27 cellular contexts compared by ENCODE assay signal in the genomic region with DNA sequence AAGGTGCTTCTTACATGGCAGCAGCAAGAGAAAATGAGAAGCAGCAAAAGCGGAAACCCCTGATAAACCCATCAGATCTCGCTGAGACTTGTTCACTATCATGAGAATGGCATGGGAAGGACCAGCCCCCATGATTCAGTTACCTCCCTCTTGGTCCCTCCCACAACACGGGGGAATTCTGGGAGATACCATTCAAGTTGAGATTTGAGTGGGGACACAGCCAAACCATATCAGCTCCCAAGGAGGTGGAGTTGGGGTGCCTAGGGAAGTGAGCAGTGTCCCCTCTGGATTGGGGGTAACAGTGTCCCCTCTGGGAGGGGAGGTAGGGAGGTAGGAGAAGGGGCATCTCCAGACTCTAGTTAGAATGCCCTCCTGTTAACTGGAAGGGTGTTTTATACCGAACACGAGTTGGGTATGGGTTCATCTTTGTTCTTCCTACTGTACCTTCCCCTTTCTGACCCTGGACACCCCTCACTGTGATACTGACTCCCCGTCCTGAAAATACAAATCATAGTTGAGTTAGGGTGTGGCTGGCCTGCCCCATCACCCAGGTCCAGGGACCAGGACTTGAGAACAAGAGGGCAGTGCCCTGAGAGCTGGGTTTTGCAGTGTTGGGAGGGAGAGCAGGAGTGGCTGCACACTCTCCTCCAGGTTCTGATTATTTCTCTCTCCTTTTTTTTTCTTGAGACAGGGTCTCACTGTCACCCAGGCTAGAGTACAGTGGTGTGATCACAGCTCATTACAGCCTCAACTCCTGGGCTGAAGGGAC.
"Had no signal": no experiment of that assay in that cellular context is flagged by ENCODE, and none has a peak within 500 bp of the region (broad histone marks: within the 10 kb centered on the region; RNA-seq: fewer than 3 reads in every experiment).

No MANE protein-coding gene starts in this region.

- H3K36me3 ChIP-seq: colonic mucosa, gastrocnemius medialis, neutrophil, ovary, prostate gland, sigmoid colon, upper lobe of left lung had no signal

- H3K4me1 ChIP-seq: colonic mucosa, gastrocnemius medialis, prostate gland, sigmoid colon, upper lobe of left lung had no signal

- ATAC-seq: activated CD4-positive, alpha-beta T cell treated with anti-CD3 and anti-CD28 coated beads for 36 hours; activated naive CD4-positive, alpha-beta T cell treated with anti-CD3 and anti-CD28 coated beads, Interleukin-2, amount 50 U/mL, for 72 hours; gastrocnemius medialis; left cardiac atrium; stimulated activated effector memory CD8-positive, alpha-beta T cell treated with anti-CD3 and anti-CD28 coated beads, Interleukin-12 subunit alpha, Interleukin-12 subunit beta, amount 100 ng/mL, for 72 hours had no signal

- H3K27me3 ChIP-seq: colonic mucosa, gastrocnemius medialis, ovary, sigmoid colon, upper lobe of left lung had no signal

- H3K27ac ChIP-seq: colonic mucosa, epithelial cell of prostate, gastrocnemius medialis, neutrophil, ovary, prostate gland, sigmoid colon, upper lobe of left lung had no signal

- H3K4me3 ChIP-seq: colonic mucosa, gastrocnemius medialis, ovary, prostate gland, sigmoid colon, upper lobe of left lung had no signal

- DNase-seq: activated B cell treated with CpG ODN at 0.5 μM for 24 hours; activated CD4-positive, alpha-beta T cell treated with anti-CD3 and anti-CD28 coated beads for 36 hours; activated CD4-positive, alpha-beta T cell treated with anti-CD3 and anti-CD28 coated beads, Interleukin-2, amount 50 U/mL, for 48 hours; activated naive CD4-positive, alpha-beta T cell; activated T-cell treated with anti-CD3 and anti-CD28 coated beads, Interleukin-2, amount 50 U/mL, for 48 hours; cerebellar nuclear complex; colonic mucosa; effector CD8-positive, alpha-beta T cell; gastrocnemius medialis; glutamatergic neuron; left cardiac atrium; naive B cell; nephron progenitor cell; ovary; retina; sigmoid colon; small intestine; stimulated activated CD4-positive, alpha-beta T cell treated with anti-CD3 and anti-CD28 coated beads, Interleukin-4, amount 100 ng/mL, for 24 hours; substantia nigra; upper lobe of left lung had no signal

- H3K9me3 ChIP-seq: ovary, prostate gland had no signal

- FAIRE-seq: endometrium, keratinocyte, small intestine had no signal
